In genomic region chr5:179373101-179373934, GRCh38 we compare ENCODE assay signal across 26 cellular contexts. TPM values are rescaled to one million over a fixed set of nuclear protein-coding genes. Genes with fewer than 3 reads are reported as not detected.
A peak's percentile ranks its signal among the peaks of the same experiment; 100 is the strongest.
DNase-seq lines count a peak whose midpoint lies in the region; ATAC-seq and TF ChIP-seq lines count a peak whose summit lies in the region.
"Had no signal": no experiment of that assay in that cellular context is flagged by ENCODE, and none has a peak within 500 bp of the region (broad histone marks: within the 10 kb centered on the region; RNA-seq: fewer than 3 reads in every experiment).

No MANE protein-coding gene starts in this region.

- CTCF ChIA-PET in T-cell (lab: Charles Lee): no interaction called here

- no peak overlapping the region for H3K18ac ChIP-seq in mesenchymal stem cell (ENCODE audit: low read depth in 1 of 2, low read length in 2 of 2)

- peaks cover 0 to 6% of the 10 kb centered on the region in 2 experiments for H3K27me3 ChIP-seq in mesenchymal stem cell (ENCODE audit: control insufficient read depth in 1 of 2, insufficient read depth in 1 of 2, low read length in 2 of 2)
- H3K27me3 ChIP-seq: ascending aorta, heart left ventricle, uterus had no signal

- H3K27ac ChIP-seq in VCaP (peak overlapping the region; percentile 90), mesenchymal stem cell (ENCODE audit: low read length, poor library complexity, severe bottlenecking) (no peak overlapping the region)
- H3K27ac ChIP-seq: A549, ascending aorta, heart left ventricle, parathyroid adenoma, skin epidermis, uterus, WERI-Rb-1 had no signal

- H2AFZ ChIP-seq in mesenchymal stem cell (ENCODE audit: low read depth, low read length): no peak overlapping the region
- H2AFZ ChIP-seq: parathyroid adenoma had no signal

- no peaks in the 10 kb centered on the region for H3K27me3 Mint-ChIP-seq in type B pancreatic cell
- peaks cover 2 to 3% of the 10 kb centered on the region in 2 donors for H3K27me3 Mint-ChIP-seq in T-cell

- no peak overlapping the region for H3K14ac ChIP-seq in mesenchymal stem cell (ENCODE audit: low read length in 2 of 2)

- no peak overlapping the region for H3K4me2 ChIP-seq in mesenchymal stem cell (ENCODE audit: low read length, poor library complexity, severe bottlenecking)
- H3K4me2 ChIP-seq: A549 had no signal

- 84% methylated on average over 26 of the region's 26 CpGs for WGBS in mesenchymal stem cell

- no peak overlapping the region for H3K9ac ChIP-seq in mesenchymal stem cell (ENCODE audit: low read length)
- H3K9ac ChIP-seq: parathyroid adenoma had no signal

- no peaks in the 10 kb centered on the region for H3K9me3 ChIP-seq in mesenchymal stem cell (ENCODE audit: control insufficient read depth, low read length)
- H3K9me3 ChIP-seq: A549, ascending aorta, heart left ventricle, uterus had no signal

- no peaks in the 10 kb centered on the region for H3K4me1 Mint-ChIP-seq in type B pancreatic cell (ENCODE audit: unreplicated experiment)
- H3K4me1 Mint-ChIP-seq in T-cell: no peaks in the 10 kb centered on the region

- no peaks in the 10 kb centered on the region for H3K79me1 ChIP-seq in mesenchymal stem cell (replicated peaks; ENCODE audit: low read length, poor library complexity, severe bottlenecking)

- H3K4ac ChIP-seq in mesenchymal stem cell (ENCODE audit: low read depth in 1 of 2, low read length in 2 of 2): no peak overlapping the region

- H3K4me1 ChIP-seq in mesenchymal stem cell (ENCODE audit: control insufficient read depth, insufficient read depth, low read depth, low read length): no peaks in the 10 kb centered on the region
- H3K4me1 ChIP-seq: A549, ascending aorta, heart left ventricle, parathyroid adenoma, uterus had no signal

- no peaks in the 10 kb centered on the region for H3K9me3 Mint-ChIP-seq in type B pancreatic cell
- H3K9me3 Mint-ChIP-seq in T-cell: no peaks in the 10 kb centered on the region

- no peak overlapping the region for H3K27ac Mint-ChIP-seq in type B pancreatic cell
- H3K27ac Mint-ChIP-seq in T-cell: no peak overlapping the region
- H3K27ac Mint-ChIP-seq: T-helper 17 cell had no signal

- no peak overlapping the region for H2BK5ac ChIP-seq in mesenchymal stem cell (ENCODE audit: low read depth, low read length, poor library complexity, severe bottlenecking)

- H3K4me3 Mint-ChIP-seq in type B pancreatic cell (no peak overlapping the region), T-cell (no peak overlapping the region)
- H3K4me3 Mint-ChIP-seq: T-helper 17 cell had no signal

- TF ChIP-seq CTCF in VCaP (conservative IDR thresholded peaks at IDR 0.05): no peak
- no peak for TF ChIP-seq CTCF in type B pancreatic cell (conservative IDR thresholded peaks at IDR 0.05)
- TF ChIP-seq CTCF in GM10266 (IDR thresholded peaks at IDR 0.05; ENCODE audit: control insufficient read depth, insufficient read depth, low read depth, missing control alignments): no peak

- H3K4me3 ChIP-seq in mesenchymal stem cell (ENCODE audit: insufficient read depth in 1 of 2, low read depth in 1 of 2, low read length in 2 of 2): no peak overlapping the region
- H3K4me3 ChIP-seq: A549, ascending aorta, heart left ventricle, lung, skin epidermis, uterus had no signal

- no peak overlapping the region for H2BK15ac ChIP-seq in mesenchymal stem cell (ENCODE audit: low read depth, poor library complexity, severe bottlenecking)

- H2BK120ac ChIP-seq in mesenchymal stem cell (ENCODE audit: low read depth, low read length): no peak overlapping the region

- ATAC-seq in T-cell (replicated peaks in 1 of 4): no peak
- ATAC-seq in GM21381 (IDR thresholded peaks at IDR 0.05; ENCODE audit: unreplicated experiment): no peak
- ATAC-seq: A549, heart left ventricle, T-helper 17 cell had no signal

- H3K23ac ChIP-seq in mesenchymal stem cell (ENCODE audit: low read length in 2 of 2): no peak overlapping the region

- H4K8ac ChIP-seq in mesenchymal stem cell (ENCODE audit: low read length): peak overlapping the region; percentile 61

- no peaks in the 10 kb centered on the region for H3K36me3 ChIP-seq in mesenchymal stem cell (ENCODE audit: control insufficient read depth in 1 of 2, insufficient read depth in 2 of 2, low read depth in 1 of 2, low read length in 2 of 2)
- H3K36me3 ChIP-seq: ascending aorta, heart left ventricle, uterus, WERI-Rb-1 had no signal

- H3K36me3 Mint-ChIP-seq in type B pancreatic cell: no peaks in the 10 kb centered on the region
- no peaks in the 10 kb centered on the region for H3K36me3 Mint-ChIP-seq in T-cell

- POLR2A ChIA-PET in T-cell (lab: Charles Lee): no interaction called here

- no peak overlapping the region for H4K91ac ChIP-seq in mesenchymal stem cell (ENCODE audit: low read length)

- no peak overlapping the region for H2AK5ac ChIP-seq in mesenchymal stem cell (ENCODE audit: low read length, severe bottlenecking)

- DNase-seq in activated effector memory CD4-positive, alpha-beta T cell treated with anti-CD3 and anti-CD28 coated beads, Interleukin-2, amount 50 U/mL, for 16 hours: peak; percentile 50
- DNase-seq in activated effector memory CD4-positive, alpha-beta T cell treated with Interleukin-2 at 50 U/mL for 16 hours: no peak
- DNase-seq in mesenchymal stem cell (no peak), type B pancreatic cell (ENCODE audit: extremely low spot score, unreplicated experiment) (peak; percentile 66), GM10266 (ENCODE audit: extremely low spot score) (no peak), T-cell (no peak)
- DNase-seq: activated CD4-positive, alpha-beta T cell treated with anti-CD3 and anti-CD28 coated beads, Interleukin-2, amount 50 U/mL, for 48 hours; activated naive CD4-positive, alpha-beta T cell treated with anti-CD3 and anti-CD28 coated beads, Interleukin-2, amount 50 U/mL, for 16 hours; activated T-cell treated with anti-CD3 and anti-CD28 coated beads for 4 hours; C1 segment of cervical spinal cord; HCEC 1CT; NCI-H2029 treated with DMSO at 0.1 percent for 48 hours; SHP77 treated with DMSO at 0.1 percent for 48 hours; stimulated activated CD4-positive, alpha-beta T cell treated with anti-CD3 and anti-CD28 coated beads, Interleukin-4, amount 100 ng/mL, for 24 hours; T-helper 17 cell; uterus; WERI-Rb-1 had no signal

- no peak overlapping the region for H2BK12ac ChIP-seq in mesenchymal stem cell (ENCODE audit: low read length in 2 of 2)

RNA-seq across cellular contexts. Expression of gene ADAMTS2, which starts 28.1 kb away (rescaled TPM):
- 46.7 TPM for polyA plus RNA-seq in mesenchymal stem cell (2013, experiment 1 of 2)
- 45.4 TPM for polyA plus RNA-seq in mesenchymal stem cell (2013, experiment 2 of 2)
- total RNA-seq in type B pancreatic cell (ENCODE audit: low replicate concordance) (7.7 and 9.2 TPM in 2 replicates), T-cell (under 1 TPM in 2 of 5 donors, not detected in 3; 0.09 to 0.23 TPM)
- total RNA-seq: G401, T-helper 17 cell had no signal
- polyA plus RNA-seq: A549 had no signal

Comparison
In these comparisons a context has a peak if more than half of its experiments do, and no peak if none do; other contexts are left out.
1. DNase-seq: peak in activated effector memory CD4-positive, alpha-beta T cell treated with anti-CD3 and anti-CD28 coated beads, Interleukin-2, amount 50 U/mL, for 16 hours (single experiment) and type B pancreatic cell (single experiment); none in activated effector memory CD4-positive, alpha-beta T cell treated with Interleukin-2 at 50 U/mL for 16 hours (single experiment), mesenchymal stem cell (single experiment), GM10266 (single experiment) and T-cell (0 of 34).